In the genomic region with DNA sequence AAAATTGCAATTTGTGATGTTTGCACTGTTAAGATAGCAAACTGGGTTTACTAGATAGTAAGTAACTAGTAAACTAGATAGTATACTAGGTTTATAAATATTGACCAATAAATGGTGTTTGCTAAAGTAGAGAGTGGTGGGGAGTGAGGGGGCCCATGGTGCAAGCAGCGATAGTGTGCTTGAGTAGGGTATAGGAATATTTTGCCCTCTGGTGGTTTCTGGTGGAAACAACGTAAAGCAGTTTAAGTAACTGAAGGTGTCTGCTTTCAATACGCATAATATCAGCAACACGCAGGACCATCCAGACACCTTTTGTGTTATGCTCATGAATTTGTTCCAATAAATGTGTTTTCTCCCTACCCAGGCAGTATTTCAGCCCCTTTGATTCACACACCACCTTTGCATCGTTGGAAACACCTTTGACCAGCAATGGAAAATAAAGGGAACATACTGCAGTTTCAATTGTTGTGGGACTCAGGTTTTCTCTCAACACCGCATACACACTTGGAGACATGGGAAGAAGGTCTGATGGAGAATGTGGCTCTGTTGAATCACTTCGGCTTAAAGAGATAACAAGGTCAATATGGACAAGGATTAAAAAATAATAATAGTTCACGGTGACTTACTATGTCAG, we compare ENCODE assay signal across 8 cellular contexts. TPM values are rescaled to one million over a fixed set of nuclear protein-coding genes. Genes with fewer than 3 reads are reported as not detected.
DNase-seq lines count a peak whose midpoint lies in the region; ATAC-seq, FAIRE-seq and TF ChIP-seq lines count a peak whose summit lies in the region.

No MANE protein-coding gene starts in this region.

- H3K9ac ChIP-seq in fibroblast of lung (ENCODE audit: insufficient read depth, low read length) (no peak overlapping the region), trophoblast cell (ENCODE audit: low read length) (peak overlapping the region; percentile 50)

- H3K4me3 ChIP-seq in fibroblast of lung (replicated peaks in 1 of 4; ENCODE audit: control extremely low read depth in 1 of 4, insufficient read depth in 1 of 4, low read depth in 3 of 4, low read length in 4 of 4) (no peak overlapping the region), trophoblast cell (ENCODE audit: low read depth, low read length) (no peak overlapping the region)

- H2AFZ ChIP-seq in fibroblast of lung (ENCODE audit: low read length) (no peak overlapping the region), trophoblast cell (ENCODE audit: insufficient read depth, low read length, poor library complexity) (no peak overlapping the region)

- H2BK12ac ChIP-seq in trophoblast cell (ENCODE audit: low read length): no peak overlapping the region

- H3K14ac ChIP-seq in trophoblast cell (ENCODE audit: low read length): no peak overlapping the region

- CTCF ChIA-PET in CD4-positive, alpha-beta T cell (lab: Charles Lee): interaction anchor here (1.4 kb wide), 1 partner anchor 23 kb away, joined by 4 read pairs; no protein-coding TSS in a partner anchor

- intact Hi-C loops in CD4-positive, alpha-beta T cell (cut with DNase I, micrococcal nuclease): loop anchor here (1.0 to 5.0 kb wide), 7 partner anchors 16 to 943 kb away; partner anchors contain the start of gene STAT1 (in 1 of the 2)

- peaks cover 3% of the 10 kb centered on the region for H3K79me1 ChIP-seq in trophoblast cell (ENCODE audit: low read length)

- H4K20me1 ChIP-seq in fibroblast of lung (ENCODE audit: control insufficient read depth, extremely low read depth, insufficient read depth, low read length): no peaks in the 10 kb centered on the region

- H3K4me3 Mint-ChIP-seq in CD4-positive, alpha-beta T cell: no peak overlapping the region

- peak; percentile 95 for ATAC-seq in CD4-positive, alpha-beta T cell (ENCODE audit: poor library complexity)
- peak; percentile 89 for ATAC-seq in GM18505 (IDR thresholded peaks at IDR 0.05; ENCODE audit: unreplicated experiment)
- ATAC-seq in HG02763 (IDR thresholded peaks at IDR 0.05; ENCODE audit: unreplicated experiment): peak; percentile 89

- TF ChIP-seq CTCF in CD4-positive, alpha-beta T cell (IDR thresholded peaks at IDR 0.05): peak; percentile 85
- TF ChIP-seq CTCF in fibroblast of lung (conservative IDR thresholded peaks at IDR 0.05 in 1 of 2, IDR thresholded peaks at IDR 0.05 in 1 of 2; ENCODE audit: low read depth in 1 of 2, low read length in 2 of 2): peak; percentile 58 to 69

- no peak overlapping the region for H3K27ac ChIP-seq in CD4-positive, alpha-beta T cell (ENCODE audit: low read depth, low read length)
- no peak overlapping the region for H3K27ac ChIP-seq in fibroblast of lung (ENCODE audit: insufficient read depth, low read length)
- H3K27ac ChIP-seq in trophoblast cell (ENCODE audit: low read depth, low read length): no peak overlapping the region

- H4K8ac ChIP-seq in trophoblast cell (ENCODE audit: low read depth, low read length): no peak overlapping the region

- no peak overlapping the region for H4K12ac ChIP-seq in trophoblast cell (ENCODE audit: low read depth, low read length)

- H3K36me3 Mint-ChIP-seq in CD4-positive, alpha-beta T cell (ENCODE audit: low read depth): peaks cover 55% of the 10 kb centered on the region

- H2BK5ac ChIP-seq in trophoblast cell (ENCODE audit: low read depth, low read length, poor library complexity): no peak overlapping the region

- no peaks in the 10 kb centered on the region for H3K27me3 Mint-ChIP-seq in CD4-positive, alpha-beta T cell

- no peak overlapping the region for H4K91ac ChIP-seq in trophoblast cell (ENCODE audit: low read depth, low read length)

- H3K18ac ChIP-seq in trophoblast cell (ENCODE audit: low read length): no peak overlapping the region

- H2BK120ac ChIP-seq in trophoblast cell (ENCODE audit: insufficient read depth, low read length, poor library complexity): no peak overlapping the region

- H3K36me3 ChIP-seq in fibroblast of lung (ENCODE audit: control insufficient read depth, insufficient read depth, low read length) (no peaks in the 10 kb centered on the region), trophoblast cell (ENCODE audit: control insufficient read depth in 1 of 2, insufficient read depth in 2 of 2, low read length in 2 of 2) (no peaks in the 10 kb centered on the region)

- peak; percentile 48 for FAIRE-seq in TTC549 (lab: Jason Lieb, UNC)

- no peaks in the 10 kb centered on the region for H3K9me3 Mint-ChIP-seq in CD4-positive, alpha-beta T cell

- H3K4me1 ChIP-seq in fibroblast of lung (ENCODE audit: control insufficient read depth, extremely low read depth, insufficient read depth, low read length) (no peaks in the 10 kb centered on the region), trophoblast cell (ENCODE audit: control insufficient read depth in 1 of 2, insufficient read depth in 2 of 2, low read length in 2 of 2) (peaks cover 0 to 6% of the 10 kb centered on the region in 2 experiments)

- POLR2A ChIA-PET in CD4-positive, alpha-beta T cell (lab: Charles Lee): interaction anchor here (8.7 kb wide), 1 partner anchor 18 kb away, joined by 164 read pairs; the partner anchor contains the start of gene STAT1

- H2AK5ac ChIP-seq in trophoblast cell (ENCODE audit: low read length): no peak overlapping the region

- H3K23ac ChIP-seq in trophoblast cell (ENCODE audit: low read length): no peak overlapping the region

- DNase-seq in CD4-positive, alpha-beta T cell: peak in 2 of 10 experiments; percentile 33
- DNase-seq in NCI-H128 (lab: John Stamatoyannopoulos, UW; ENCODE audit: unreplicated experiment) (peak; percentile 25), fibroblast of lung (ENCODE audit: low read depth in 2 of 2) (peak; percentile 45 to 61), trophoblast cell (peak; percentile 31 to 72), NCI-H226 (no peak)

- H3K4me2 ChIP-seq in fibroblast of lung (ENCODE audit: extremely low read depth, insufficient read depth, low read length): no peak overlapping the region
- H3K4me2 ChIP-seq in trophoblast cell (ENCODE audit: low read length): peak overlapping the region; percentile 44

- peaks cover 28% of the 10 kb centered on the region for H3K4me1 Mint-ChIP-seq in CD4-positive, alpha-beta T cell (ENCODE audit: low read depth)

- H3K9me3 ChIP-seq in CD4-positive, alpha-beta T cell (ENCODE audit: control insufficient read depth, low read length): no peaks in the 10 kb centered on the region
- no peaks in the 10 kb centered on the region for H3K9me3 ChIP-seq in fibroblast of lung (ENCODE audit: control insufficient read depth, insufficient read depth, low read depth, low read length)
- no peaks in the 10 kb centered on the region for H3K9me3 ChIP-seq in trophoblast cell (ENCODE audit: insufficient read depth, low read depth, low read length)

- H3K27ac Mint-ChIP-seq in CD4-positive, alpha-beta T cell: peak overlapping the region; percentile 5

- TF ChIP-seq POLR2A in GM18505 (IDR thresholded peaks at IDR 0.05; ENCODE audit: borderline replicate concordance, extremely low read depth, insufficient read depth, insufficient read length): no peak

- H3K4ac ChIP-seq in trophoblast cell (ENCODE audit: low read depth, low read length): no peak overlapping the region

- H3K79me2 ChIP-seq in fibroblast of lung (ENCODE audit: control insufficient read depth, insufficient read depth, low read length) (no peaks in the 10 kb centered on the region), trophoblast cell (ENCODE audit: control insufficient read depth, insufficient read depth, low read length, poor library complexity) (no peaks in the 10 kb centered on the region)

- H3K27me3 ChIP-seq in CD4-positive, alpha-beta T cell (ENCODE audit: control insufficient read depth, insufficient read depth, low read length): no peaks in the 10 kb centered on the region
- H3K27me3 ChIP-seq in fibroblast of lung (ENCODE audit: control insufficient read depth, insufficient read depth, low read length) (no peaks in the 10 kb centered on the region), trophoblast cell (ENCODE audit: insufficient read depth, low read length) (no peaks in the 10 kb centered on the region)

- WGBS in trophoblast cell (ENCODE audit: extremely low coverage, insufficient coverage, insufficient read length): no CpG with 5 or more reads among the region's 8 CpGs

RNA-seq across cellular contexts. Expression of gene STAT1, which starts 16.7 kb away (rescaled TPM):
- 10 to 100 TPM; 56.6 to 57.8 TPM for total RNA-seq in CD4-positive, alpha-beta T cell
- total RNA-seq in fibroblast of lung: 101 and 128 TPM in 2 replicates
- polyA plus RNA-seq in fibroblast of lung: 98.2 and 171 TPM in 2 replicates
- polyA plus RNA-seq in fibroblast of lung (2012): 80.8 and 140 TPM in 2 replicates
- 90.7 and 129 TPM in 2 replicates for polyA minus RNA-seq in fibroblast of lung (ENCODE audit: low replicate concordance)
- 29.8 and 30.6 TPM in 2 replicates for polyA plus RNA-seq in trophoblast cell (2013)
